ENCODE assay signal across 18 cellular contexts in the genomic region with DNA sequence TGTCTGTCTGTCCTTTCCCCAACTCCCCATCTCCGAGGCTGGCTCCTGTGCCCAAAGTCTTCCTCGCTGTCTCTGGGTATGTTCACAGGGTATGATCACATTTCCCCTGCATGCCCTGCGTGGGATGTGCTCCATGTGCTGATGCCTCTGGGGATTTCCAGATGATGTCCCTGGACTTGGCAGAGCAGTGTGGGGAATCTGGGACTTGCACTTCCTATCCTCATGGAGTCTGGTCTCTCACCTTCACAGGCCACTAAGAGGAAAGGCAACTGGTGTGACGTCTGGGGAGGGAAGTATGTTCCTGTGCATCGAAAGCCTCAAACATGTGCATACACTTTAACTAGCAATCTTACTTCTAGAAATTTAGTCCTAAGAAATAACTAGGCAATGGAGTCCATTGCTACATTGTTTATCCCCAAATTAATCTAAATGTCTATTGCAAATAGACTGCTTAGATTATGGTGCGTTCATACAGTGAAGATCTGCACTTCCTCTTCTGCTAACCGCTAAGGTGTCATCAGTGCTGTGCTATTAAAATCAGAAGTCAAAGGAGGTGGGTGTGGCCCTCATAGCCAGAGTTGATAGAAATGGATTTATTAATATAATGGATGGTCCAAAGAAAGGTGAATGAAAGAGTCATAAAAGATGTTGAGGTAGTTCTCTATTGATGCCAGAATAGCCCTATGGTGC. TPM values are rescaled to one million over a fixed set of nuclear protein-coding genes. Genes with fewer than 3 reads are reported as not detected.
"Had no signal": no experiment of that assay in that cellular context is flagged by ENCODE, and none has a peak within 500 bp of the region (broad histone marks: within the 10 kb centered on the region; RNA-seq: fewer than 3 reads in every experiment).

No MANE protein-coding gene starts in this region.

- ATAC-seq: activated T-cell treated with anti-CD3 and anti-CD28 coated beads, Interleukin-2, amount 50 U/mL, for 4 hours; PC-3 had no signal

- DNase-seq: activated B cell treated with CpG ODN at 0.5 μM for 24 hours; activated CD4-positive, alpha-beta T cell treated with anti-CD3 and anti-CD28 coated beads for 1 hour; activated CD8-positive, alpha-beta memory T cell treated with anti-CD3 and anti-CD28 coated beads for 24 hours; activated effector memory CD4-positive, alpha-beta T cell treated with anti-CD3 and anti-CD28 coated beads, Interleukin-2, amount 50 U/mL, for 16 hours; activated T-cell treated with anti-CD3 and anti-CD28 coated beads, Interleukin-2, amount 50 U/mL, for 4 hours; brain microvascular endothelial cell; NCI-H1930; NCI-H2171; NCI-H2227 treated with DMSO at 0.1 percent for 48 hours; NCI-H774; SIG-M5; T-helper 2 cell; T1000 had no signal

- H3K27ac ChIP-seq: brain microvascular endothelial cell had no signal

- FAIRE-seq: TTC549 had no signal

- H3K27me3 ChIP-seq: brain microvascular endothelial cell had no signal

RNA-seq across cellular contexts. Expression of a gene that starts 20.8 kb away (rescaled TPM):
- total RNA-seq: activated B cell treated with CpG ODN at 0.5 μM for 24 hours; activated CD4-positive, alpha-beta memory T cell treated with anti-CD3 and anti-CD28 coated beads for 36 hours; activated CD4-positive, alpha-beta T cell treated with anti-CD3 and anti-CD28 coated beads, Interleukin-2, amount 10 ng/mL, durations not matched to agents 24 days and 14 days; activated naive CD4-positive, alpha-beta T cell treated with anti-CD3 and anti-CD28 coated beads for 36 hours; PC-3 had no signal
